18 cellular contexts compared by ENCODE assay signal in the genomic region with DNA sequence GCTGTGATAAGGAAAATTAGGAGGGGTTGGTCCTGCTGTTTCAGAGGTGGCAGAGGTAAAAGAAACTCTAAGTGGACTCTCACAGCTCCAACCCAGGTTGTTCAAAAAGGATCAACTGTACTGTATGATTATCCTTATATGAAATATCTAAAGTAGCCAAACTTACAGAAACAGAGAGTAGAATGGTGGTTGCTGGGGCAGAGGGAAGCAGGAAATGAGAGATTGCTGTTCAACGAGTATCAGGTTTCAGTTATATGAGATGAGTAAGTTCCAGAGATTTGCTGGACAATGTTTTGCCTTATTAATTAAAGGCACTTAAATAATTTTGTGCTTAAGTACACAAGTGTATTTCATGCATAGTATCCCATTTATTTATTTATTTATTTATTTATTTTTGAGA.
"Had no signal": no experiment of that assay in that cellular context is flagged by ENCODE, and none has a peak within 500 bp of the region (broad histone marks: within the 10 kb centered on the region; RNA-seq: fewer than 3 reads in every experiment).

No MANE protein-coding gene starts in this region.

- DNase-seq: KBM-7, NCI-H1092 treated with DMSO at 0.1 percent for 48 hours, NCI-H1436, NCI-H187, NCI-H2029 treated with DMSO at 0.1 percent for 48 hours, NCI-H2171, NCI-H226, NCI-H446, NCI-H510A, NCI-H524 treated with DMSO at 0.1 percent for 48 hours, NCI-H69, SHP77, SK-N-SH, SW 1271, T-cell had no signal

- FAIRE-seq: HTR-8/SVneo had no signal

- H3K4me2 ChIP-seq: SK-N-SH had no signal

- H3K9ac ChIP-seq: SK-N-SH had no signal

- H3K27ac ChIP-seq: RWPE1 had no signal

- ATAC-seq: Panc1, T-cell had no signal

- H3K9me3 ChIP-seq: SK-N-SH had no signal
